Comparison of ENCODE assay signal across 17 cellular contexts in the genomic region with DNA sequence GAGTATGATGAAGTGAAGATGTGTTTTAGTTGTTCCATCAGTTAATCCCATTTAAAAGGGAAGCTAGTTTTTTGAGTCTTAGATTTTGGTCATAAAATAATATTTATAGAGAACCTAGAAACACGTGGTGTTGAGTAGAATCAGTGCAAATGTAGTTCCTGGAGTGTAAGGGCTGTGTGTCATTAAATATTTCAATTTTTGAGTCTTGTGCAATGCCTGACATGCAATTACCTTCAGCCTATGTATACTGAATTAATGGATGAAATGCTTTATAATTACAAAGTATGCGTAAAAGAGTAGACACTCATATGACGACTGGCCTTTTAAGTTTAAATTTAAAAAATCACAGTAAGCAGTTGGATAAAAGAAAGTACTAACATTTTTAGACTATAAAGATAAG.
"Had no signal": no experiment of that assay in that cellular context is flagged by ENCODE, and none has a peak within 500 bp of the region (broad histone marks: within the 10 kb centered on the region; RNA-seq: fewer than 3 reads in every experiment).

No MANE protein-coding gene starts in this region.

- H3K9me3 Mint-ChIP-seq: natural killer cell had no signal

- H3K36me3 Mint-ChIP-seq: natural killer cell had no signal

- H3K27me3 ChIP-seq: dorsolateral prefrontal cortex, transverse colon, vagina had no signal

- ATAC-seq: activated CD4-positive, CD25-positive, alpha-beta regulatory T cell treated with anti-CD3 and anti-CD28 coated beads, Interleukin-2, amount 50 U/mL, for 24 hours; activated T-helper 17 cell treated with anti-CD3 and anti-CD28 coated beads, Interleukin-2, amount 50 U/mL, for 72 hours; left ventricle myocardium superior; natural killer cell; sciatic nerve; stimulated activated naive CD8-positive, alpha-beta T cell treated with anti-CD3 and anti-CD28 coated beads, Interleukin-15, Interleukin-2, amounts not matched to agents 100 U/mL and 50 U/mL, for 24 hours had no signal

- H3K36me3 ChIP-seq: transverse colon, vagina had no signal

- H3K27ac Mint-ChIP-seq: activated T-helper 17 cell treated with anti-CD3 and anti-CD28 coated beads, Interleukin-2, amount 50 U/mL, for 72 hours; endodermal cell had no signal

- H3K27me3 Mint-ChIP-seq: activated T-helper 17 cell treated with anti-CD3 and anti-CD28 coated beads, Interleukin-2, amount 50 U/mL, for 72 hours had no signal

- H3K27ac ChIP-seq: dorsolateral prefrontal cortex, transverse colon, vagina had no signal

- H3K9me3 ChIP-seq: vagina had no signal

- H3K4me3 ChIP-seq: dorsolateral prefrontal cortex, transverse colon, vagina had no signal

- H3K4me3 Mint-ChIP-seq: activated T-helper 17 cell treated with anti-CD3 and anti-CD28 coated beads, Interleukin-2, amount 50 U/mL, for 72 hours; endodermal cell; natural killer cell had no signal

- DNase-seq: activated naive CD4-positive, alpha-beta T cell treated with Interleukin-2 at 50 U/mL for 16 hours; aorta; dorsolateral prefrontal cortex; endodermal cell; glutamatergic neuron; hypothalamus; kidney glomerular epithelial cell; left ventricle myocardium superior; mesenchymal stem cell; natural killer cell; nucleus accumbens; stimulated activated naive CD8-positive, alpha-beta T cell treated with anti-CD3 and anti-CD28 coated beads, Interleukin-15, Interleukin-2, amounts not matched to agents 100 U/mL and 50 U/mL, for 24 hours; transverse colon had no signal
